Comparison of ENCODE assay signal across 19 cellular contexts in the genomic region with DNA sequence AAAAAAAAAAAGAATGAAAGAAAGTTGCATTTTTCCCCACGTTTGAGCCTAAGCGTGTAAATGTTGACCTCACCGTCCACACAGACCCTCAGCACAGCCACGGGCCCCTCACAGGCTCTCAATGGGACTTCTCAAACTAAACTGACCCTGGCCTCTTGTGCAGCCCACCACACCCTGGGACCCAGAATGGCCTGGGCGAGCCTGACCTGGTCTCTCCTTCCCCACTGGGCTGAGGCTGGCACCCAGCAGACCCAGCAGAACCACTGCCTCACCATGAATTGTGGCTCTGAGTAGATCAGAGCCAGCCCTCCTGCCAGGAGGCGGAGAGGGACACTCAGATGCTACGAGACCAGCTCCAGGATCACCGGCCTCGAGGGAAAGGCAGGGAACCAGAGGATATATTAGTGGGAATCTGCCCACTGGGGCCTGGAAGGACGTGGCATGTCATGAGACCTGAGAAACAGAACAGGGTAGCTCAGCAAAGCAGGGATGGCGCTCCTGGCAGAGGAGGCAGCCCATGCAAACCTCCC.
DNase-seq lines count a peak whose midpoint lies in the region; ATAC-seq, FAIRE-seq and TF ChIP-seq lines count a peak whose summit lies in the region.
"Had no signal": no experiment of that assay in that cellular context is flagged by ENCODE, and none has a peak within 500 bp of the region (broad histone marks: within the 10 kb centered on the region; RNA-seq: fewer than 3 reads in every experiment).

No MANE protein-coding gene starts in this region.

- H3K27ac ChIP-seq in H1 (ENCODE audit: low read depth, low read length) = no peak overlapping the region
- H3K27ac ChIP-seq in mesendoderm (ENCODE audit: low read depth, low read length) = no peak overlapping the region
- H3K27ac ChIP-seq: BLaER1 treated with 17β-estradiol and CSF1 and Interleukin-3, amounts not matched to agents 10 nM and 100 nM had no signal

- no peaks in the 10 kb centered on the region for H3K79me1 ChIP-seq in H1 (ENCODE audit: low read depth, low read length)
- no peaks in the 10 kb centered on the region for H3K79me1 ChIP-seq in mesendoderm (ENCODE audit: low read length)

- H3K4me1 Mint-ChIP-seq in type B pancreatic cell (ENCODE audit: unreplicated experiment) = peaks cover 20% of the 10 kb centered on the region
- no peaks in the 10 kb centered on the region for H3K4me1 Mint-ChIP-seq in activated naive CD4-positive, alpha-beta T cell treated with anti-CD3 and anti-CD28 coated beads, Interleukin-2, amount 10 ng/mL, durations not matched to agents 7 days and 5 days
- H3K4me1 Mint-ChIP-seq: CD4-positive, CD25-positive, alpha-beta regulatory T cell had no signal

- POLR2A ChIA-PET in H1 (lab: Charles Lee; ENCODE audit: partially characterized antibody) = no interaction called here

- no peak overlapping the region for H3K14ac ChIP-seq in H1 (ENCODE audit: insufficient read length)

- CTCF ChIA-PET in H1 (lab: Charles Lee; ENCODE audit: partially characterized antibody) = interaction anchor here (1.0 to 1.8 kb wide), 4 partner anchors 11 to 309 kb away, joined by 3 to 5 read pairs (median 3); no protein-coding TSS in a partner anchor
- CTCF ChIA-PET in activated naive CD4-positive, alpha-beta T cell treated with anti-CD3 and anti-CD28 coated beads, Interleukin-2, amount 10 ng/mL, durations not matched to agents 7 days and 5 days (lab: Charles Lee) = no interaction called here

- H3K9ac ChIP-seq in H1 (replicated peaks in 1 of 4; ENCODE audit: extremely low read depth in 1 of 4, low read depth in 3 of 4, low read length in 3 of 4) (no peak overlapping the region), mesendoderm (ENCODE audit: low read length) (no peak overlapping the region)
- H3K9ac ChIP-seq: BLaER1 treated with 17β-estradiol and CSF1 and Interleukin-3, amounts not matched to agents 10 nM and 100 nM had no signal

- no peak for FAIRE-seq in H1 (lab: Jason Lieb, UNC)
- FAIRE-seq: GM18507, HepG2, HTR-8/SVneo had no signal

- DNase-seq in left cardiac atrium = peak; percentile 7
- DNase-seq in cardiac septum (ENCODE audit: low spot score) = no peak
- no peak for DNase-seq in H1 (ENCODE audit: low read depth in 1 of 2, low spot score in 2 of 2)
- no peak for DNase-seq in mesendoderm
- no peak for DNase-seq in type B pancreatic cell (ENCODE audit: extremely low spot score, unreplicated experiment)
- DNase-seq in T-helper 1 cell = no peak
- no peak for DNase-seq in activated naive CD4-positive, alpha-beta T cell treated with anti-CD3 and anti-CD28 coated beads, Interleukin-2, amount 10 ng/mL, durations not matched to agents 7 days and 5 days
- DNase-seq: ACHN; Calu3; CD4-positive, CD25-positive, alpha-beta regulatory T cell; DMS 273 treated with DMSO at 0.1 percent for 48 hours; GOT3; HCEC 1CT; HFFc6 had no signal

- H3K4me1 ChIP-seq in H1 (replicated peaks in 1 of 4; ENCODE audit: control insufficient read depth in 3 of 4, insufficient read depth in 4 of 4, low read length in 3 of 4) = peaks cover 8 to 37% (median 31%) of the 10 kb centered on the region in 4 experiments
- peaks cover 11% of the 10 kb centered on the region for H3K4me1 ChIP-seq in mesendoderm (ENCODE audit: control insufficient read depth, low read depth, low read length)

- no peaks in the 10 kb centered on the region for H3K9me3 ChIP-seq in H1 (ENCODE audit: insufficient read depth in 2 of 2, low read depth in 1 of 2, low read length in 1 of 2)

- H2BK120ac ChIP-seq in H1 (replicated peaks; ENCODE audit: low read depth, low read length) (no peak overlapping the region), mesendoderm (ENCODE audit: low read depth, low read length) (no peak overlapping the region)

- H3K18ac ChIP-seq in H1 (ENCODE audit: extremely low read depth, low read length) (no peak overlapping the region; the same call in 1 of the 2 replicates), mesendoderm (ENCODE audit: low read length) (no peak overlapping the region)

- H3K27ac Mint-ChIP-seq in type B pancreatic cell = peak overlapping the region; percentile 71
- H3K27ac Mint-ChIP-seq in activated naive CD4-positive, alpha-beta T cell treated with anti-CD3 and anti-CD28 coated beads, Interleukin-2, amount 10 ng/mL, durations not matched to agents 7 days and 5 days = no peak overlapping the region
- H3K27ac Mint-ChIP-seq: CD4-positive, CD25-positive, alpha-beta regulatory T cell; HFFc6 had no signal

- 0 out of 2 replicates have a peak overlapping the region, but pooled peaks have one; percentile 50 for H2BK12ac ChIP-seq in H1 (ENCODE audit: low read depth, low read length)

- no peak overlapping the region for H3K4me2 ChIP-seq in H1 (ENCODE audit: insufficient read depth in 1 of 2, low read depth in 2 of 2, low read length in 2 of 2)
- no peak overlapping the region for H3K4me2 ChIP-seq in mesendoderm (ENCODE audit: low read length)
- H3K4me2 ChIP-seq: BLaER1 treated with 17β-estradiol and CSF1 and Interleukin-3, amounts not matched to agents 10 nM and 100 nM had no signal

- 86% methylated on average over 7 of the region's 11 CpGs; no CpG with 5 or more reads in 1 of the 2 experiments for WGBS in H1 (ENCODE audit: extremely low coverage in 1 of 2, insufficient coverage in 1 of 2, insufficient read length in 1 of 2, insufficient replicate concordance in 2 of 2, low coverage in 1 of 2, low lambda C conversion rate in 2 of 2, missing lambda C conversion rate in 1 of 2), 2 experiments
- WGBS in mesendoderm (ENCODE audit: extremely low coverage, insufficient coverage, low lambda C conversion rate) = no CpG with 5 or more reads among the region's 11 CpGs

- ATAC-seq in left cardiac atrium (no peak), GM21360 (IDR thresholded peaks at IDR 0.05; ENCODE audit: unreplicated experiment) (no peak)
- ATAC-seq: HepG2 had no signal

- H3K4me3 ChIP-seq in H1 (ENCODE audit: extremely low read depth in 1 of 4, insufficient read depth in 2 of 4, low read depth in 3 of 4, low read length in 4 of 4) (no peak overlapping the region), mesendoderm (ENCODE audit: low read length) (no peak overlapping the region)
- H3K4me3 ChIP-seq: BLaER1 treated with 17β-estradiol and CSF1 and Interleukin-3, amounts not matched to agents 10 nM and 100 nM had no signal

- H4K20me1 ChIP-seq in H1 (replicated peaks in 1 of 2; ENCODE audit: control insufficient read depth in 1 of 2, insufficient read depth in 2 of 2, low read length in 2 of 2) = no peaks in the 10 kb centered on the region

- peak overlapping the region; percentile 0; the same call in 1 of the 2 replicates for H4K8ac ChIP-seq in H1 (ENCODE audit: extremely low read depth, insufficient read depth, low read length)
- no peak overlapping the region for H4K8ac ChIP-seq in mesendoderm (ENCODE audit: low read depth, low read length)

- no peak overlapping the region for H2AFZ ChIP-seq in H1 (ENCODE audit: low read length)

- H3K36me3 ChIP-seq in H1 (ENCODE audit: control insufficient read depth in 2 of 4, insufficient read depth in 4 of 4, low read length in 3 of 4) (no peaks in the 10 kb centered on the region), mesendoderm (ENCODE audit: control insufficient read depth, insufficient read depth, low read length) (no peaks in the 10 kb centered on the region)

- H2AK5ac ChIP-seq in H1 (ENCODE audit: low read depth, low read length) = 0 out of 2 replicates have a peak overlapping the region, but pooled peaks have one; percentile 53
- H2AK5ac ChIP-seq in mesendoderm (ENCODE audit: low read length) = no peak overlapping the region

- no peak overlapping the region for H3K23ac ChIP-seq in H1 (ENCODE audit: insufficient read length)
- no peak overlapping the region for H3K23ac ChIP-seq in mesendoderm (ENCODE audit: low read length)

- no peak for TF ChIP-seq EP300 in H1 (IDR thresholded peaks at IDR 0.05; ENCODE audit: borderline replicate concordance in 1 of 2, low read depth in 2 of 2, low read length in 2 of 2)

- H3K79me2 ChIP-seq in H1 (ENCODE audit: control insufficient read depth in 1 of 2, insufficient read depth in 2 of 2, low read length in 2 of 2) = no peaks in the 10 kb centered on the region
- no peaks in the 10 kb centered on the region for H3K79me2 ChIP-seq in mesendoderm (ENCODE audit: control insufficient read depth, insufficient read depth, low read length)

- H3K56ac ChIP-seq in H1 (replicated peaks; ENCODE audit: insufficient read length, low read depth, low read length) (no peak overlapping the region), mesendoderm (ENCODE audit: low read length) (peak overlapping the region; percentile 7)

- H3K4me3 Mint-ChIP-seq in type B pancreatic cell = no peak overlapping the region
- no peak overlapping the region for H3K4me3 Mint-ChIP-seq in activated naive CD4-positive, alpha-beta T cell treated with anti-CD3 and anti-CD28 coated beads, Interleukin-2, amount 10 ng/mL, durations not matched to agents 7 days and 5 days
- H3K4me3 Mint-ChIP-seq: CD4-positive, CD25-positive, alpha-beta regulatory T cell; HFFc6 had no signal

- H3K36me3 Mint-ChIP-seq in type B pancreatic cell = no peaks in the 10 kb centered on the region
- H3K36me3 Mint-ChIP-seq in activated naive CD4-positive, alpha-beta T cell treated with anti-CD3 and anti-CD28 coated beads, Interleukin-2, amount 10 ng/mL, durations not matched to agents 7 days and 5 days = no peaks in the 10 kb centered on the region
- H3K36me3 Mint-ChIP-seq: CD4-positive, CD25-positive, alpha-beta regulatory T cell had no signal

- no peak for TF ChIP-seq RAD21 in H1 (IDR thresholded peaks at IDR 0.05 in 1 of 2, conservative IDR thresholded peaks at IDR 0.05 in 1 of 2; ENCODE audit: low read depth in 2 of 2, low read length in 2 of 2)

- peak overlapping the region; percentile 8 for H3K4ac ChIP-seq in H1 (replicated peaks; ENCODE audit: insufficient read length, low read depth, low read length)
- H3K4ac ChIP-seq in mesendoderm (ENCODE audit: low read depth, low read length) = no peak overlapping the region

- TF ChIP-seq POLR2A in H1 (IDR thresholded peaks at IDR 0.05; ENCODE audit: control extremely low read depth in 1 of 2, low read depth in 2 of 2, low read length in 2 of 2) = no peak

- H2BK15ac ChIP-seq in H1 (ENCODE audit: low read length) = peak overlapping the region; percentile 72; the same call in 1 of the 2 replicates
- H2BK15ac ChIP-seq in mesendoderm (replicated peaks; ENCODE audit: low read depth) = no peak overlapping the region

- H3K9me3 Mint-ChIP-seq in type B pancreatic cell = no peaks in the 10 kb centered on the region
- no peaks in the 10 kb centered on the region for H3K9me3 Mint-ChIP-seq in activated naive CD4-positive, alpha-beta T cell treated with anti-CD3 and anti-CD28 coated beads, Interleukin-2, amount 10 ng/mL, durations not matched to agents 7 days and 5 days
- H3K9me3 Mint-ChIP-seq: HFFc6 had no signal

- peak overlapping the region; percentile 72; the same call in 1 of the 2 replicates for H2BK20ac ChIP-seq in H1 (ENCODE audit: low read length)

- no peaks in the 10 kb centered on the region for H3K27me3 ChIP-seq in H1 (replicated peaks in 1 of 4; ENCODE audit: control insufficient read depth in 3 of 4, extremely low read depth in 1 of 4, insufficient read depth in 3 of 4, low read length in 3 of 4)
- H3K27me3 ChIP-seq in mesendoderm (ENCODE audit: insufficient read depth, low read length, poor library complexity) = no peaks in the 10 kb centered on the region
- H3K27me3 ChIP-seq: BLaER1 treated with 17β-estradiol and CSF1 and Interleukin-3, amounts not matched to agents 10 nM and 100 nM had no signal

- H4K91ac ChIP-seq in H1 (replicated peaks; ENCODE audit: insufficient read length, low read length) = no peak overlapping the region

- TF ChIP-seq CTCF in H1 (IDR thresholded peaks at IDR 0.05; ENCODE audit: control extremely low read depth in 1 of 3, insufficient read depth in 1 of 3, low read depth in 1 of 3, low read length in 3 of 3) (no peak), type B pancreatic cell (conservative IDR thresholded peaks at IDR 0.05) (no peak)

- peak overlapping the region; percentile 75; the same call in 1 of the 2 replicates for H2BK5ac ChIP-seq in H1 (ENCODE audit: low read depth, low read length)
- H2BK5ac ChIP-seq in mesendoderm (ENCODE audit: low read length) = no peak overlapping the region

- H3K23me2 ChIP-seq in H1 (ENCODE audit: low read depth, low read length) = no peaks in the 10 kb centered on the region

- no peaks in the 10 kb centered on the region for H3K27me3 Mint-ChIP-seq in type B pancreatic cell
- H3K27me3 Mint-ChIP-seq in activated naive CD4-positive, alpha-beta T cell treated with anti-CD3 and anti-CD28 coated beads, Interleukin-2, amount 10 ng/mL, durations not matched to agents 7 days and 5 days = peaks cover 16% of the 10 kb centered on the region
- H3K27me3 Mint-ChIP-seq: CD4-positive, CD25-positive, alpha-beta regulatory T cell had no signal

- no peak overlapping the region for H4K5ac ChIP-seq in H1 (ENCODE audit: insufficient read length, low read depth, low read length)
- H4K5ac ChIP-seq in mesendoderm (ENCODE audit: low read length) = no peak overlapping the region

- intact Hi-C loops in left cardiac atrium (cut with DNase I) = no loop called here
- intact Hi-C loops in cardiac septum (cut with DNase I) = no loop called here
